In genomic region chr9:8489845-8490244, GRCh38 we compare ENCODE assay signal across 16 cellular contexts.
"Had no signal": no experiment of that assay in that cellular context is flagged by ENCODE, and none has a peak within 500 bp of the region (broad histone marks: within the 10 kb centered on the region; RNA-seq: fewer than 3 reads in every experiment).

No MANE protein-coding gene starts in this region.

- FAIRE-seq: small intestine had no signal

- H3K9me3 ChIP-seq: lower lobe of right lung, right atrium auricular region, tibial artery, uterus had no signal

- H3K4me3 ChIP-seq: coronary artery, lower lobe of right lung, right atrium auricular region, tibial artery, uterus had no signal

- H3K27me3 ChIP-seq: right atrium auricular region, tibial artery, uterus had no signal

- H3K4me1 Mint-ChIP-seq: activated CD4-positive, alpha-beta T cell treated with anti-CD3 and anti-CD28 coated beads, Interleukin-2, amount 10 ng/mL, durations not matched to agents 24 days and 14 days; activated naive CD4-positive, alpha-beta T cell treated with anti-CD3 and anti-CD28 coated beads, Interleukin-2, amount 10 ng/mL, durations not matched to agents 7 days and 5 days had no signal

- H3K4me1 ChIP-seq: lower lobe of right lung, right atrium auricular region, tibial artery, uterus had no signal

- H3K36me3 ChIP-seq: lower lobe of right lung, right atrium auricular region, tibial artery, uterus had no signal

- H3K27me3 Mint-ChIP-seq: activated CD4-positive, alpha-beta T cell treated with anti-CD3 and anti-CD28 coated beads, Interleukin-2, amount 10 ng/mL, durations not matched to agents 24 days and 14 days; activated naive CD4-positive, alpha-beta T cell treated with anti-CD3 and anti-CD28 coated beads, Interleukin-2, amount 10 ng/mL, durations not matched to agents 7 days and 5 days had no signal

- H3K27ac ChIP-seq: coronary artery, epithelial cell of prostate, lower lobe of right lung, right atrium auricular region, tibial artery, uterus had no signal

- H3K27ac Mint-ChIP-seq: activated CD4-positive, alpha-beta T cell treated with anti-CD3 and anti-CD28 coated beads, Interleukin-2, amount 10 ng/mL, durations not matched to agents 24 days and 14 days; activated naive CD4-positive, alpha-beta T cell treated with anti-CD3 and anti-CD28 coated beads, Interleukin-2, amount 10 ng/mL, durations not matched to agents 7 days and 5 days; activated T-helper 1 cell treated with anti-CD3 and anti-CD28 coated beads, Interleukin-12 subunit alpha, Interleukin-12 subunit beta, Interleukin-2, Interleukin-4 antibody, amounts not matched to agents 30 ng/mL and 10 ng/mL and 1 ng/mL, durations not matched to agents 14 hours and 24 hours and 36 hours had no signal

- H3K36me3 Mint-ChIP-seq: activated naive CD4-positive, alpha-beta T cell treated with anti-CD3 and anti-CD28 coated beads, Interleukin-2, amount 10 ng/mL, durations not matched to agents 7 days and 5 days had no signal

- H3K9me3 Mint-ChIP-seq: activated CD4-positive, alpha-beta T cell treated with anti-CD3 and anti-CD28 coated beads, Interleukin-2, amount 10 ng/mL, durations not matched to agents 24 days and 14 days; activated naive CD4-positive, alpha-beta T cell treated with anti-CD3 and anti-CD28 coated beads, Interleukin-2, amount 10 ng/mL, durations not matched to agents 7 days and 5 days; activated T-helper 1 cell treated with anti-CD3 and anti-CD28 coated beads, Interleukin-12 subunit alpha, Interleukin-12 subunit beta, Interleukin-2, Interleukin-4 antibody, amounts not matched to agents 30 ng/mL and 10 ng/mL and 1 ng/mL, durations not matched to agents 14 hours and 24 hours and 36 hours had no signal

- H3K4me3 Mint-ChIP-seq: activated CD4-positive, alpha-beta T cell treated with anti-CD3 and anti-CD28 coated beads, Interleukin-2, amount 10 ng/mL, durations not matched to agents 24 days and 14 days; activated naive CD4-positive, alpha-beta T cell treated with anti-CD3 and anti-CD28 coated beads, Interleukin-2, amount 10 ng/mL, durations not matched to agents 7 days and 5 days; activated T-helper 1 cell treated with anti-CD3 and anti-CD28 coated beads, Interleukin-12 subunit alpha, Interleukin-12 subunit beta, Interleukin-2, Interleukin-4 antibody, amounts not matched to agents 30 ng/mL and 10 ng/mL and 1 ng/mL, durations not matched to agents 14 hours and 24 hours and 36 hours had no signal

- ATAC-seq: lower lobe of right lung had no signal

- DNase-seq: activated CD4-positive, alpha-beta T cell treated with anti-CD3 and anti-CD28 coated beads, Interleukin-2, amount 10 ng/mL, durations not matched to agents 24 days and 14 days; activated naive CD4-positive, alpha-beta T cell treated with anti-CD3 and anti-CD28 coated beads, Interleukin-2, amount 10 ng/mL, durations not matched to agents 7 days and 5 days; central memory CD4-positive, alpha-beta T cell; effector memory CD4-positive, alpha-beta T cell; hippocampal formation; kidney glomerular epithelial cell; lower lobe of right lung; midbrain; posterior cingulate gyrus; small intestine; tibial artery; uterus had no signal
